In the genomic region with DNA sequence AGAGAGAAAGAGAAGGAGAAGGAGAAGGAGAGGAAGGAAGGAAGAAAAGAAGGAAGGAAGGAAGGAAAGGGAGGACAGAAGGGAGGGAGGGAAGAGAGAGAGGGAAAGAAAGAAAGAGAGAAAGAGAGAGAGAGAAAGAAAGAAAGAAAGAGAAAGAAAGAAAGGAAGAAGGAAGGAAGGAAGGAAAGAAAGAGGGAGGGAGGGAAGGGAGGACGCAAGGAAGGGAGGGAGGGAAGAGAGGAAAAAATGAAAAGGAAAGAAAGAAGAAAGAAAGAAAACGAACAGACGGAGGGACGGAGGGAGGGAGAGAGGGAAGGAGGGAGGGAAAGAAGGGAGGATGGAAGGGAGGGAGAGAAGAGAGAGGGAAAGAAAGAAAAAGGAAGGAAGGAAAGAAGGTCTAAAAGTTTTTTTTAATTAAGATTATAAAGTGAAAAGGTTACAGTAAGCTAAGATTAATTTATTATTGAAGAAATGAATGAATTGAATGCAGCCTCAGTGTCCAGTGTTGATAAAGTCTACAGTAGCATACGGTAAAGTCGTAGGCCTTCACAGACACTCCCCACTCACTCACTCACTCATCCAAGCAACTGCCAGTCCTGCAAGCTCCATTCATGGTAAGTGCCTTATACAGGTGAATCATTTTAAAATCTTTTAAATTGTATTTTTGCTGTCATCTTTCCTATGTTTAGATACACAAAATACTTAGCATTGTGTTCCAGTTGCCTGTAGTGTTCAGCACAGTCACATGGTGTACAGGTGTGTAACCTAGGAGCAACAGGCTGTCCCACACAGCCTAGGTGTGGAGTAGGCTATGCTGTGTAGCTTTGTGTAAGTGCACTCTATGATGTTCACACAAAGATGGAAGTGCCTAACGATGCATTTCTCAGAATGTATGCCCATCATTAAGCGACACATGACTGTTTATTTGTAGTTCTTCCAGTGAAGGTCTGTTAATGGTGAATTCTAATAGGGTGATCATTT, we compare ENCODE assay signal across 16 cellular contexts. TPM values are rescaled to one million over a fixed set of nuclear protein-coding genes. Genes with fewer than 3 reads are reported as not detected.
A peak's percentile ranks its signal among the peaks of the same experiment; 100 is the strongest.
DNase-seq lines count a peak whose midpoint lies in the region; ATAC-seq and TF ChIP-seq lines count a peak whose summit lies in the region.
"Had no signal": no experiment of that assay in that cellular context is flagged by ENCODE, and none has a peak within 500 bp of the region (broad histone marks: within the 10 kb centered on the region; RNA-seq: fewer than 3 reads in every experiment).

No MANE protein-coding gene starts in this region.

- H3K27me3 Mint-ChIP-seq in activated naive CD4-positive, alpha-beta T cell treated with anti-CD3 and anti-CD28 coated beads, Interleukin-2, amount 50 U/mL, for 24 hours: no peaks in the 10 kb centered on the region
- H3K27me3 Mint-ChIP-seq: IgD-negative memory B cell had no signal

- TF ChIP-seq CTCF in HEK293 (tag by site-specific recombination; IDR thresholded peaks at IDR 0.05) (no peak), foreskin keratinocyte (conservative IDR thresholded peaks at IDR 0.05) (no peak), upper lobe of right lung (IDR thresholded peaks at IDR 0.05) (no peak)

- no peaks in the 10 kb centered on the region for H3K4me1 Mint-ChIP-seq in activated naive CD4-positive, alpha-beta T cell treated with anti-CD3 and anti-CD28 coated beads, Interleukin-2, amount 50 U/mL, for 24 hours
- H3K4me1 Mint-ChIP-seq: CD4-positive, alpha-beta memory T cell had no signal

- H3K4me3 Mint-ChIP-seq in activated naive CD4-positive, alpha-beta T cell treated with anti-CD3 and anti-CD28 coated beads, Interleukin-2, amount 50 U/mL, for 24 hours: no peak overlapping the region
- H3K4me3 Mint-ChIP-seq: CD4-positive, alpha-beta memory T cell had no signal

- H3K4me1 ChIP-seq in HEK293 (ENCODE audit: control insufficient read depth, insufficient read depth, low read length): peaks cover 6% of the 10 kb centered on the region; the same call in 1 of the 2 replicates
- no peaks in the 10 kb centered on the region for H3K4me1 ChIP-seq in foreskin keratinocyte
- H3K4me1 ChIP-seq in upper lobe of right lung: no peaks in the 10 kb centered on the region

- CTCF ChIA-PET in HEK293 (lab: Yijun Ruan, JAX): no interaction called here

- H3K9me3 Mint-ChIP-seq in activated naive CD4-positive, alpha-beta T cell treated with anti-CD3 and anti-CD28 coated beads, Interleukin-2, amount 50 U/mL, for 24 hours: no peaks in the 10 kb centered on the region
- H3K9me3 Mint-ChIP-seq in activated naive CD4-positive, alpha-beta T cell treated with anti-CD3 and anti-CD28 coated beads, Interleukin-2, amount 50 U/mL, for 72 hours: no peaks in the 10 kb centered on the region

- H3K36me3 ChIP-seq in HEK293 (ENCODE audit: control insufficient read depth in 2 of 2, insufficient read depth in 1 of 2, low read length in 2 of 2) (no peaks in the 10 kb centered on the region), upper lobe of right lung (no peaks in the 10 kb centered on the region)

- no peak for DNase-seq in activated naive CD4-positive, alpha-beta T cell treated with anti-CD3 and anti-CD28 coated beads, Interleukin-2, amount 50 U/mL, for 72 hours (ENCODE audit: low spot score in 2 of 2)
- no peak for DNase-seq in foreskin keratinocyte
- DNase-seq in upper lobe of right lung: no peak
- DNase-seq in NCI-H2029 treated with DMSO at 0.1 percent for 48 hours (lab: John Stamatoyannopoulos, UW): no peak
- no peak for DNase-seq in H4 (ENCODE audit: low spot score)
- DNase-seq: 8988T; C1 segment of cervical spinal cord; CD4-positive, alpha-beta memory T cell; DMS153; DMS79 treated with DMSO at 0.1 percent for 48 hours; GDM1 had no signal

- intact Hi-C loops in upper lobe of right lung (cut with DNase I): no loop called here

- H3K27me3 ChIP-seq in foreskin keratinocyte (no peaks in the 10 kb centered on the region), upper lobe of right lung (no peaks in the 10 kb centered on the region)

- no peaks in the 10 kb centered on the region for H3K9me3 ChIP-seq in HEK293 (ENCODE audit: control insufficient read depth, insufficient read depth, low read depth, low read length)
- H3K9me3 ChIP-seq in upper lobe of right lung: no peaks in the 10 kb centered on the region

- ATAC-seq in activated naive CD4-positive, alpha-beta T cell treated with anti-CD3 and anti-CD28 coated beads, Interleukin-2, amount 50 U/mL, for 72 hours: no peak
- ATAC-seq in foreskin keratinocyte: peak; percentile 41
- peak; percentile 28 for ATAC-seq in upper lobe of right lung
- no peak for ATAC-seq in HG02763 (IDR thresholded peaks at IDR 0.05; ENCODE audit: unreplicated experiment)
- ATAC-seq: HCT116 had no signal

- no peak overlapping the region for H3K4me3 ChIP-seq in HEK293 (ENCODE audit: low read depth, low read length)
- no peak overlapping the region for H3K4me3 ChIP-seq in upper lobe of right lung

- H3K36me3 Mint-ChIP-seq in activated naive CD4-positive, alpha-beta T cell treated with anti-CD3 and anti-CD28 coated beads, Interleukin-2, amount 50 U/mL, for 24 hours: no peaks in the 10 kb centered on the region
- no peaks in the 10 kb centered on the region for H3K36me3 Mint-ChIP-seq in activated naive CD4-positive, alpha-beta T cell treated with anti-CD3 and anti-CD28 coated beads, Interleukin-2, amount 50 U/mL, for 72 hours
- H3K36me3 Mint-ChIP-seq: CD4-positive, alpha-beta memory T cell had no signal

- H3K27ac ChIP-seq in HEK293 (ENCODE audit: extremely low read depth, low read depth, low read length) (no peak overlapping the region), foreskin keratinocyte (no peak overlapping the region), upper lobe of right lung (no peak overlapping the region)

- H3K27ac Mint-ChIP-seq in activated naive CD4-positive, alpha-beta T cell treated with anti-CD3 and anti-CD28 coated beads, Interleukin-2, amount 50 U/mL, for 24 hours: peak overlapping the region; percentile 12
- no peak overlapping the region for H3K27ac Mint-ChIP-seq in activated naive CD4-positive, alpha-beta T cell treated with anti-CD3 and anti-CD28 coated beads, Interleukin-2, amount 50 U/mL, for 72 hours
- H3K27ac Mint-ChIP-seq: CD4-positive, alpha-beta memory T cell had no signal

- POLR2A ChIA-PET in HEK293 (lab: Yijun Ruan, JAX): no interaction called here

TF ChIP-seq in HEK293, 187 proteins besides CTCF, POLR2A, EP300 and RAD21:
- TF ChIP-seq ZNF701 (tag by site-specific recombination; IDR thresholded peaks at IDR 0.05) (no peak), SCRT1 (tag by site-specific recombination; IDR thresholded peaks at IDR 0.05; ENCODE audit: borderline replicate concordance) (peak; percentile 59; the same call in 1 of the 2 replicates), SCRT2 (tag by site-specific recombination; IDR thresholded peaks at IDR 0.05) (peak; percentile 75), PRDM1 (tag by site-specific recombination; IDR thresholded peaks at IDR 0.05) (peak; percentile 38; the same call in 1 of the 2 replicates), ZNF366 (tag by site-specific recombination; conservative IDR thresholded peaks at IDR 0.05) (peak; percentile 98), ZNF596 (tag by site-specific recombination; IDR thresholded peaks at IDR 0.05) (peak; percentile 17; the same call in 1 of the 2 replicates), ZNF792 (tag by site-specific recombination; IDR thresholded peaks at IDR 0.05) (no peak)
TF ChIP-seq in HEK293: peak in this region for 5.

RNA-seq across cellular contexts. Expression of a gene that starts 20.3 kb away (rescaled TPM):
- total RNA-seq in activated naive CD4-positive, alpha-beta T cell treated with anti-CD3 and anti-CD28 coated beads, Interleukin-2, amount 50 U/mL, for 72 hours: 10 to 100 TPM; 53.1 to 69.5 TPM
- total RNA-seq in foreskin keratinocyte: 28.2 and 31.4 TPM in 2 replicates
- polyA plus RNA-seq in foreskin keratinocyte: 6.9 and 8.5 TPM in 2 replicates
- total RNA-seq in upper lobe of right lung: 80.4 TPM
- 5.6 and 8.0 TPM in 2 replicates for total RNA-seq in H4 (2014; rRNA removed; shearing (Covaris generic))

Comparison
In these comparisons a context has a peak if more than half of its experiments do, and no peak if none do; other contexts are left out.
1. ATAC-seq: peak in foreskin keratinocyte (single experiment) and upper lobe of right lung (single experiment); none in activated naive CD4-positive, alpha-beta T cell treated with anti-CD3 and anti-CD28 coated beads, Interleukin-2, amount 50 U/mL, for 72 hours (0 of 2) and HG02763 (single experiment).